7 cellular contexts compared by ENCODE assay signal in genomic region chr16:70231831-70232230, GRCh38. TPM values are rescaled to one million over a fixed set of nuclear protein-coding genes. Genes with fewer than 3 reads are reported as not detected.
"Had no signal": no experiment of that assay in that cellular context is flagged by ENCODE, and none has a peak within 500 bp of the region (broad histone marks: within the 10 kb centered on the region; RNA-seq: fewer than 3 reads in every experiment).

No MANE protein-coding gene starts in this region.

RNA-seq across cellular contexts. Expression of gene CLEC18C, which starts 58.2 kb away (rescaled TPM):
- total RNA-seq: left ventricle myocardium superior, sigmoid colon, subcutaneous adipose tissue, suprapubic skin, upper lobe of right lung had no signal
- polyA plus RNA-seq: keratinocyte; naive thymus-derived CD8-positive, alpha-beta T cell had no signal
